In the genomic region with DNA sequence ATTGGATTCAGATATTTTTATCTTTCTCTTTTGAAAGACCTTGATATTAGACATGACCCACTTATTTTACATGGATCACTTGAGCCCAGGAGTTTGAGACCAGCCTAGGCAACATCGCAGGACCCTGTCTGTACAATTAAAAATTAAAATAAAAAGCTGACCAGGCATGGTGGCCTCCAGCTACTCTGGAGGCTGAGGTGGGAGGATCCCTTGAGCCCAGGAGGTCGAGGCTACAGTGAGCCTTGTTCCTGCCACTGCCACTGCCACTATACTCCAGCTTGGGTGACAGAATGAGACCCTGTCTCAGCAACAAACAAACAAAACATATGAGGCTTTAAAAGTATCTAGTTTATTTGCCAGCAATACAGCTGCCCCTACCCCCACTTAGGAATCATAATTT, we compare ENCODE assay signal across 1 cellular context.
TF ChIP-seq lines count a peak whose summit lies in the region.

No MANE protein-coding gene starts in this region.

TF ChIP-seq in WTC11, 78 proteins besides CTCF, POLR2A, EP300 and RAD21 (continued from another document):
- TF ChIP-seq ZNF512 (CRISPR knock-in tag; IDR thresholded peaks at IDR 0.05; ENCODE audit: borderline replicate concordance) (no peak), CREM (CRISPR knock-in tag; IDR thresholded peaks at IDR 0.05) (no peak), MYBL2 (CRISPR knock-in tag; IDR thresholded peaks at IDR 0.05) (no peak), TEAD1 (CRISPR knock-in tag; IDR thresholded peaks at IDR 0.05) (no peak), RELA (CRISPR knock-in tag; IDR thresholded peaks at IDR 0.05; ENCODE audit: borderline replicate concordance) (no peak)
TF ChIP-seq in WTC11: peak in this region for 0.
